In genomic region chrX:2370436-2370835, GRCh38 we compare ENCODE assay signal across 18 cellular contexts.
DNase-seq lines count a peak whose midpoint lies in the region; ATAC-seq and TF ChIP-seq lines count a peak whose summit lies in the region.
"Had no signal": no experiment of that assay in that cellular context is flagged by ENCODE, and none has a peak within 500 bp of the region (broad histone marks: within the 10 kb centered on the region; RNA-seq: fewer than 3 reads in every experiment).

No MANE protein-coding gene starts in this region.

- H3K4me2 ChIP-seq in SK-N-SH, result no peak overlapping the region

- no peaks in the 10 kb centered on the region for H3K9me2 ChIP-seq in SK-N-SH

- H3K27ac ChIP-seq in 22Rv1, result peak overlapping the region; percentile 40; the same call in 1 of the 2 replicates
- H3K27ac ChIP-seq in SK-N-SH (ENCODE audit: low read depth in 2 of 2, low read length in 1 of 2), result peak overlapping the region in 1 of 2 experiments; percentile 46; a peak in 1 of 4 replicates
- peak overlapping the region; percentile 49 for H3K27ac ChIP-seq in iPS-18a (ENCODE audit: low read length)
- H3K27ac ChIP-seq in prostate gland, result no peak overlapping the region
- H3K27ac ChIP-seq: coronary artery, upper lobe of right lung had no signal

- no peaks in the 10 kb centered on the region for H3K27me3 Mint-ChIP-seq in activated T-helper 2 cell treated with anti-CD3 and anti-CD28 coated beads, Interferon-gamma antibody, Interleukin-2, Interleukin-4, amounts not matched to agents 10 μg/mL and 5 μg/mL and 100 μg/mL, durations not matched to agents 14 hours and 24 hours and 36 hours (ENCODE audit: low read depth)
- H3K27me3 Mint-ChIP-seq: activated naive CD8-positive, alpha-beta T cell had no signal

- no peak overlapping the region for H3K27ac Mint-ChIP-seq in activated T-helper 2 cell treated with anti-CD3 and anti-CD28 coated beads, Interferon-gamma antibody, Interleukin-2, Interleukin-4, amounts not matched to agents 10 μg/mL and 5 μg/mL and 100 μg/mL, durations not matched to agents 14 hours and 24 hours and 36 hours
- H3K27ac Mint-ChIP-seq: activated naive CD8-positive, alpha-beta T cell; activated T-helper 1 cell treated with anti-CD3 and anti-CD28 coated beads, Interleukin-12 subunit alpha, Interleukin-12 subunit beta, Interleukin-2, Interleukin-4 antibody, amounts not matched to agents 30 ng/mL and 10 ng/mL and 1 ng/mL, durations not matched to agents 14 hours and 24 hours and 36 hours had no signal

- peaks cover 6% of the 10 kb centered on the region for H3K9me3 Mint-ChIP-seq in activated T-helper 2 cell treated with anti-CD3 and anti-CD28 coated beads, Interferon-gamma antibody, Interleukin-2, Interleukin-4, amounts not matched to agents 10 μg/mL and 5 μg/mL and 100 μg/mL, durations not matched to agents 14 hours and 24 hours and 36 hours

- TF ChIP-seq EP300 in SK-N-SH (IDR thresholded peaks at IDR 0.05; ENCODE audit: borderline replicate concordance in 1 of 2, low read depth in 1 of 2, low read length in 1 of 2), result no peak

- H3F3A ChIP-seq in SK-N-SH (replicated peaks; ENCODE audit: insufficient read depth), result no peaks in the 10 kb centered on the region

- peak overlapping the region; percentile 28 for H3K4me3 ChIP-seq in H7 (ENCODE audit: insufficient read depth, low read depth, low read length)
- H3K4me3 ChIP-seq in SK-N-SH (ENCODE audit: low read depth in 2 of 2, low read length in 1 of 2), result no peak overlapping the region
- peak overlapping the region; percentile 13 for H3K4me3 ChIP-seq in iPS-18a (ENCODE audit: low read length)
- no peak overlapping the region for H3K4me3 ChIP-seq in prostate gland
- H3K4me3 ChIP-seq: coronary artery, mucosa of descending colon, upper lobe of right lung had no signal

- no peak overlapping the region for H3K9ac ChIP-seq in SK-N-SH
- H3K9ac ChIP-seq in iPS-18a (ENCODE audit: low read length), result peak overlapping the region; percentile 23

- TF ChIP-seq CTCF in 22Rv1 (IDR thresholded peaks at IDR 0.05) (no peak), SK-N-SH (IDR thresholded peaks at IDR 0.05) (no peak), prostate gland (IDR thresholded peaks at IDR 0.05) (no peak)

- POLR2A ChIA-PET in SK-N-SH (lab: Yijun Ruan, JAX), result no interaction called here

- no peaks in the 10 kb centered on the region for H3K79me2 ChIP-seq in SK-N-SH (ENCODE audit: insufficient read depth)

- no peak for ATAC-seq in HG03432 (IDR thresholded peaks at IDR 0.05; ENCODE audit: unreplicated experiment)
- ATAC-seq: mucosa of descending colon, upper lobe of right lung had no signal

- H3K4me1 Mint-ChIP-seq in activated T-helper 2 cell treated with anti-CD3 and anti-CD28 coated beads, Interferon-gamma antibody, Interleukin-2, Interleukin-4, amounts not matched to agents 10 μg/mL and 5 μg/mL and 100 μg/mL, durations not matched to agents 14 hours and 24 hours and 36 hours (ENCODE audit: low read depth), result peaks cover 3% of the 10 kb centered on the region

- CTCF ChIA-PET in SK-N-SH (lab: Yijun Ruan, JAX), result no interaction called here

- H3K4me1 ChIP-seq in SK-N-SH (ENCODE audit: control insufficient read depth in 1 of 2, insufficient read depth in 2 of 2, low read depth in 1 of 2, low read length in 1 of 2) (no peaks in the 10 kb centered on the region), iPS-18a (ENCODE audit: control insufficient read depth, low read depth, low read length) (peaks cover 10% of the 10 kb centered on the region), prostate gland (replicated peaks) (no peaks in the 10 kb centered on the region)
- H3K4me1 ChIP-seq: upper lobe of right lung had no signal

- H3K36me3 Mint-ChIP-seq in activated T-helper 2 cell treated with anti-CD3 and anti-CD28 coated beads, Interferon-gamma antibody, Interleukin-2, Interleukin-4, amounts not matched to agents 10 μg/mL and 5 μg/mL and 100 μg/mL, durations not matched to agents 14 hours and 24 hours and 36 hours (ENCODE audit: low read depth), result peaks cover 9% of the 10 kb centered on the region

- H3K27me3 ChIP-seq in H7 (ENCODE audit: control insufficient read depth, insufficient read depth, low read length) (no peaks in the 10 kb centered on the region), SK-N-SH (ENCODE audit: insufficient read depth) (no peaks in the 10 kb centered on the region), iPS-18a (ENCODE audit: control insufficient read depth, insufficient read depth, low read length) (no peaks in the 10 kb centered on the region), prostate gland (replicated peaks; ENCODE audit: insufficient read depth) (no peaks in the 10 kb centered on the region)
- H3K27me3 ChIP-seq: upper lobe of right lung had no signal

- 75% methylated on average over 7 of the region's 7 CpGs for WGBS in SK-N-SH (ENCODE audit: low lambda C conversion rate)
- 95% methylated on average over 7 of the region's 7 CpGs for WGBS in prostate gland

- intact Hi-C loops in activated T-helper 2 cell treated with anti-CD3 and anti-CD28 coated beads, Interferon-gamma antibody, Interleukin-2, Interleukin-4, amounts not matched to agents 10 μg/mL and 5 μg/mL and 100 μg/mL, durations not matched to agents 14 hours and 24 hours and 36 hours (cut with micrococcal nuclease), result no loop called here
- intact Hi-C loops in prostate gland (cut with DNase I), result no loop called here

- H3K36me3 ChIP-seq in H7 (replicated peaks; ENCODE audit: control insufficient read depth, insufficient read depth, low read length) (no peaks in the 10 kb centered on the region; the same call in 1 of the 2 replicates), SK-N-SH (replicated peaks in 1 of 2; ENCODE audit: control insufficient read depth in 1 of 2, insufficient read depth in 2 of 2, low read length in 1 of 2) (no peaks in the 10 kb centered on the region), iPS-18a (ENCODE audit: control insufficient read depth, low read depth, low read length) (no peaks in the 10 kb centered on the region), prostate gland (no peaks in the 10 kb centered on the region)
- H3K36me3 ChIP-seq: upper lobe of right lung had no signal

- no peak for DNase-seq in H7
- DNase-seq in SK-N-SH, result no peak
- DNase-seq in activated T-helper 2 cell treated with anti-CD3 and anti-CD28 coated beads, Interferon-gamma antibody, Interleukin-2, Interleukin-4, amounts not matched to agents 10 μg/mL and 5 μg/mL and 100 μg/mL, durations not matched to agents 14 hours and 24 hours and 36 hours (ENCODE audit: low spot score), result no peak
- DNase-seq in HuH-7 (ENCODE audit: low spot score), result no peak
- DNase-seq in prostate gland (ENCODE audit: low spot score), result no peak
- DNase-seq: C1 segment of cervical spinal cord, GDM1, mucosa of descending colon, NCI-H1105 treated with DMSO at 0.1 percent for 48 hours, NCI-H2107, NCI-H510A treated with DMSO at 0.1 percent for 48 hours, upper lobe of right lung had no signal

- H2AFZ ChIP-seq in SK-N-SH (ENCODE audit: low read depth), result no peak overlapping the region

- no peaks in the 10 kb centered on the region for H4K20me1 ChIP-seq in SK-N-SH (ENCODE audit: insufficient read depth)

- TF ChIP-seq RAD21 in SK-N-SH (IDR thresholded peaks at IDR 0.05; ENCODE audit: low read length), result no peak

- H3K4me3 Mint-ChIP-seq in activated T-helper 2 cell treated with anti-CD3 and anti-CD28 coated beads, Interferon-gamma antibody, Interleukin-2, Interleukin-4, amounts not matched to agents 10 μg/mL and 5 μg/mL and 100 μg/mL, durations not matched to agents 14 hours and 24 hours and 36 hours (ENCODE audit: low read depth), result no peak overlapping the region
- H3K4me3 Mint-ChIP-seq: activated naive CD8-positive, alpha-beta T cell; activated T-helper 1 cell treated with anti-CD3 and anti-CD28 coated beads, Interleukin-12 subunit alpha, Interleukin-12 subunit beta, Interleukin-2, Interleukin-4 antibody, amounts not matched to agents 30 ng/mL and 10 ng/mL and 1 ng/mL, durations not matched to agents 14 hours and 24 hours and 36 hours had no signal

- H3K9me3 ChIP-seq in SK-N-SH (no peaks in the 10 kb centered on the region), iPS-18a (ENCODE audit: control insufficient read depth, low read depth, low read length) (no peaks in the 10 kb centered on the region), prostate gland (no peaks in the 10 kb centered on the region)
- H3K9me3 ChIP-seq: mucosa of descending colon, upper lobe of right lung had no signal

- TF ChIP-seq POLR2A in prostate gland (IDR thresholded peaks at IDR 0.05), result no peak

TF ChIP-seq in SK-N-SH, 30 proteins besides CTCF, POLR2A, EP300 and RAD21:
- TF ChIP-seq MXI1 (IDR thresholded peaks at IDR 0.05; ENCODE audit: low read depth, low read length) (no peak), RXRA (IDR thresholded peaks at IDR 0.05; ENCODE audit: borderline replicate concordance, low read depth) (0 out of 2 replicates have a peak, but pooled peaks have one; percentile 10), RCOR1 (IDR thresholded peaks at IDR 0.05; ENCODE audit: low read length) (no peak), TCF12 (IDR thresholded peaks at IDR 0.05) (peak; percentile 39), EZH2phosphoT487 (IDR thresholded peaks at IDR 0.05; ENCODE audit: borderline replicate concordance, low read depth) (no peak), JUND (IDR thresholded peaks at IDR 0.05) (0 out of 2 replicates have a peak, but pooled peaks have one; percentile 8), IRF3 (IDR thresholded peaks at IDR 0.05; ENCODE audit: low read depth, low read length) (no peak), NRF1 (IDR thresholded peaks at IDR 0.05; ENCODE audit: low read depth, low read length) (no peak), TEAD4 (IDR thresholded peaks at IDR 0.05; ENCODE audit: borderline replicate concordance, insufficient read depth) (no peak), FOSL2 (IDR thresholded peaks at IDR 0.05; ENCODE audit: borderline replicate concordance, low read depth) (0 out of 2 replicates have a peak, but pooled peaks have one; percentile 13)

Comparison
In these comparisons a context has a peak if more than half of its experiments do, and no peak if none do; other contexts are left out.
1. H3K27ac ChIP-seq: peak in 22Rv1 (single experiment) and iPS-18a (single experiment); none in prostate gland (0 of 2).
2. H3K4me3 ChIP-seq: peak in H7 (single experiment) and iPS-18a (single experiment); none in SK-N-SH (0 of 2) and prostate gland (0 of 2).